Comparison of ENCODE assay signal across 13 cellular contexts in the genomic region with DNA sequence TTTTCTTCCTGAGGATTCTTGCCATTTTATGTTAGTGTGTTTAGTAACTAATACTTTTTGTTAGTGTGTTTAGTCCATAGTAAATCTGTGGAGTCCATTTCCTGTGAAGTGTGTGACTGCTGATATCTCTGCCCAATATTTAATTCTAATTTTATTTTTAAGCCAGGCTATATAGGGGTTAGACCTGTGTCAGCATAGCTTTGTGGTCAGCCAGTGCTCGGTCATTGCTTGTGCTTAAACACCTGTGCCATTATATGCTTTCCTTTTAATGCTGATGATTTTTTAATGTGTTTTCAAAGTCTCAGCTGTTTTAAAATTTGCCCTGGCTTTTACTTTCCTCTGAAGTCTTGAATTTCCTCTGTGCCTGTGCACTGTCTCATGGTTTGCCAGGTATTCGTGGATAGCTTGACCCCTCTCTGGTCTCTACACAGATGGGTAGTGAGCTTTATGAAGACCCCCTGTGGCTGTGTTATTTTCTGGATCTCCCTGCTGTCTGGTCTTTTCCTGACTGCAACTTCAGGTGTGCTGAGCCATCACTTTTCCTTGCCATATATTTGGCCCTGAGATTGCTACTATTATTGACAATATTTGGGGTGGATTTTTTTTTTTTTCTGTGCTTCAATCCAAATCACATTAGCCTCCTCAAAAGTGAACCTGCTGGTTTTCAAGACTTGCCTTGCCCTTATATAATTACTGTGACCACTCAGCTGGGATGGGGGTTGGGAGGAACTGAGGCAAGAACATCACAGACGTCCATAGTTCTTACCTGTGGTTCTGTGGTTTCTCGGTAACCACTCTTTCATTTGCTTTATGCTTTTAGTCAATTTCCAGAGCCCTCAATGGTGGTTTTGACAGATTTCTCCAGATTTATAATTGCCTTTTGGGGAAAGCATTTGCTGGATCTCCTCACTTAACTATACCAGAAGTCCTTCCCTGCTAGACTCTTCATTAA. TPM values are rescaled to one million over a fixed set of nuclear protein-coding genes. Genes with fewer than 3 reads are reported as not detected.
DNase-seq lines count a peak whose midpoint lies in the region; ATAC-seq, FAIRE-seq and TF ChIP-seq lines count a peak whose summit lies in the region.
"Had no signal": no experiment of that assay in that cellular context is flagged by ENCODE, and none has a peak within 500 bp of the region (broad histone marks: within the 10 kb centered on the region; RNA-seq: fewer than 3 reads in every experiment).

No MANE protein-coding gene starts in this region.

- peaks cover 19% of the 10 kb centered on the region for H3K79me2 ChIP-seq in K562 (ENCODE audit: control insufficient read depth, insufficient read depth, low read length)

- H3K4me3 ChIP-seq in K562: no peak overlapping the region
- H3K4me3 ChIP-seq in small intestine (ENCODE audit: low read depth in 1 of 2, low read length in 2 of 2): no peak overlapping the region
- H3K4me3 ChIP-seq: lower lobe of right lung, right atrium auricular region had no signal

- CTCF ChIA-PET in K562 (lab: Yijun Ruan, JAX; ENCODE audit: low intra/inter-chr PET ratio): no interaction called here

- no peaks in the 10 kb centered on the region for H4K20me1 ChIP-seq in K562 (replicated peaks; ENCODE audit: control insufficient read depth, insufficient read depth, low read length)

- TF ChIP-seq POLR2A in GM12892 (IDR thresholded peaks at IDR 0.05; ENCODE audit: low read depth, low read length) (no peak), K562 (conservative IDR thresholded peaks at IDR 0.05) (no peak)

- TF ChIP-seq RAD21 in K562 (CRISPR knock-in tag; conservative IDR thresholded peaks at IDR 0.05 in 1 of 2, IDR thresholded peaks at IDR 0.05 in 1 of 2): no peak

- POLR2A ChIA-PET in K562 (lab: Yijun Ruan, JAX): interaction anchor here (0.6 kb wide), 2 partner anchors 9 to 115 kb away, joined by 3 to 4 read pairs; no protein-coding TSS in a partner anchor

- in situ Hi-C loops in K562 (cut with MboI): no loop called here

- peak; percentile 49 for ATAC-seq in GM21360 (IDR thresholded peaks at IDR 0.05; ENCODE audit: unreplicated experiment)
- peak; percentile 73 for ATAC-seq in HG03066 (IDR thresholded peaks at IDR 0.05; ENCODE audit: low read depth, unreplicated experiment)
- ATAC-seq in K562: peak; percentile 34; the same call in 2 of the 3 replicates
- ATAC-seq: lower lobe of right lung had no signal

- H3K36me3 ChIP-seq in K562 (ENCODE audit: control insufficient read depth, insufficient read depth, low read length) (peaks cover 13% of the 10 kb centered on the region), small intestine (ENCODE audit: control insufficient read depth in 2 of 2, insufficient read depth in 2 of 2, low read length in 2 of 2) (peaks cover 0 to 2% of the 10 kb centered on the region in 2 donors)
- H3K36me3 ChIP-seq: lower lobe of right lung had no signal

- FAIRE-seq in GM12892 (lab: Jason Lieb, UNC) (peak; percentile 17), K562 (lab: Jason Lieb, UNC) (no peak), small intestine (lab: Jason Lieb, UNC) (no peak)

- no peaks in the 10 kb centered on the region for H3K4me1 ChIP-seq in K562 (replicated peaks in 1 of 2; ENCODE audit: control insufficient read depth in 2 of 2, insufficient read depth in 2 of 2, low read length in 2 of 2)
- peaks cover 0 to 2% of the 10 kb centered on the region in 2 donors for H3K4me1 ChIP-seq in small intestine (ENCODE audit: control insufficient read depth in 2 of 2, insufficient read depth in 1 of 2, low read depth in 1 of 2, low read length in 1 of 2)
- H3K4me1 ChIP-seq: lower lobe of right lung had no signal

- TF ChIP-seq CTCF in K562 (IDR thresholded peaks at IDR 0.05 in 2 of 3, conservative IDR thresholded peaks at IDR 0.05 in 1 of 3; ENCODE audit: insufficient read depth in 2 of 3, low read depth in 1 of 3, low read length in 3 of 3): no peak

- DNase-seq in GM12892 (ENCODE audit: insufficient read length) (peak; percentile 3), K562 (ENCODE audit: extremely low read depth in 1 of 4, low spot score in 3 of 4) (no peak), NCI-H524 (lab: John Stamatoyannopoulos, UW) (no peak), small intestine (no peak), SIG-M5 (lab: John Stamatoyannopoulos, UW) (no peak)
- DNase-seq in effector CD4-positive, alpha-beta T cell: no peak
- DNase-seq: head of caudate nucleus, Karpas-422, lower lobe of right lung, NCI-H446 had no signal

- H3K9me3 ChIP-seq in K562 (replicated peaks; ENCODE audit: control insufficient read depth, insufficient read depth, low read depth, low read length) (no peaks in the 10 kb centered on the region), small intestine (ENCODE audit: control insufficient read depth, low read depth) (no peaks in the 10 kb centered on the region)
- H3K9me3 ChIP-seq: lower lobe of right lung, right atrium auricular region had no signal

- no peak overlapping the region for H3K4me2 ChIP-seq in K562 (ENCODE audit: insufficient read depth, low read length)

- no peak overlapping the region for H2AFZ ChIP-seq in K562 (ENCODE audit: low read depth, low read length)

- H3K27ac ChIP-seq in K562 (ENCODE audit: extremely low read depth, low read depth, low read length): no peak overlapping the region
- H3K27ac ChIP-seq in small intestine (ENCODE audit: low read depth in 1 of 2, low read length in 1 of 2): no peak overlapping the region
- H3K27ac ChIP-seq: lower lobe of right lung, right atrium auricular region had no signal

- BruUV-seq in K562 (replicated peaks; lab: Mats Ljungman, UMichigan): no TSS peak

- 41% methylated on average over 4 of the region's 4 CpGs for WGBS in K562 (ENCODE audit: insufficient coverage, low coverage, missing lambda C conversion rate)
- 65 to 74% (median 66%) methylated on average over 4 of the region's 4 CpGs for WGBS in small intestine, 3 donors

- intact Hi-C loops in K562 (cut with micrococcal nuclease): no loop called here

- H3K9ac ChIP-seq in K562 (ENCODE audit: insufficient read depth in 1 of 2, low read depth in 2 of 2, low read length in 2 of 2): no peak overlapping the region

- no peak for TF ChIP-seq EP300 in K562 (IDR thresholded peaks at IDR 0.05; ENCODE audit: low read length)

- H3K27me3 ChIP-seq in K562 (ENCODE audit: control insufficient read depth in 2 of 2, insufficient read depth in 2 of 2, low read length in 2 of 2) (no peaks in the 10 kb centered on the region), small intestine (ENCODE audit: control insufficient read depth in 2 of 2, insufficient read depth in 2 of 2, low read length in 2 of 2) (no peaks in the 10 kb centered on the region)
- H3K27me3 ChIP-seq: right atrium auricular region had no signal

- no peaks in the 10 kb centered on the region for H3K9me1 ChIP-seq in K562 (ENCODE audit: control insufficient read depth, insufficient read depth, low read length)

TF ChIP-seq in K562, 482 proteins besides CTCF, POLR2A, EP300 and RAD21 (continues in another document):
- TF ChIP-seq SMARCE1 (IDR thresholded peaks at IDR 0.05) (no peak), IFI16 (CRISPR knock-in tag; IDR thresholded peaks at IDR 0.05) (no peak), SRSF7 (optimal IDR thresholded peaks at IDR 0.05; ENCODE audit: low read depth, low read length) (no peak), HDAC8 (tag; IDR thresholded peaks at IDR 0.05) (no peak)
- TF ChIP-seq, protein P1, sequence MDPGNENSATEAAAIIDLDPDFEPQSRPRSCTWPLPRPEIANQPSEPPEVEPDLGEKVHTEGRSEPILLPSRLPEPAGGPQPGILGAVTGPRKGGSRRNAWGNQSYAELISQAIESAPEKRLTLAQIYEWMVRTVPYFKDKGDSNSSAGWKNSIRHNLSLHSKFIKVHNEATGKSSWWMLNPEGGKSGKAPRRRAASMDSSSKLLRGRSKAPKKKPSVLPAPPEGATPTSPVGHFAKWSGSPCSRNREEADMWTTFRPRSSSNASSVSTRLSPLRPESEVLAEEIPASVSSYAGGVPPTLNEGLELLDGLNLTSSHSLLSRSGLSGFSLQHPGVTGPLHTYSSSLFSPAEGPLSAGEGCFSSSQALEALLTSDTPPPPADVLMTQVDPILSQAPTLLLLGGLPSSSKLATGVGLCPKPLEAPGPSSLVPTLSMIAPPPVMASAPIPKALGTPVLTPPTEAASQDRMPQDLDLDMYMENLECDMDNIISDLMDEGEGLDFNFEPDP (CRISPR knock-in tag; IDR thresholded peaks at IDR 0.05): no peak
- TF ChIP-seq, protein P2, sequence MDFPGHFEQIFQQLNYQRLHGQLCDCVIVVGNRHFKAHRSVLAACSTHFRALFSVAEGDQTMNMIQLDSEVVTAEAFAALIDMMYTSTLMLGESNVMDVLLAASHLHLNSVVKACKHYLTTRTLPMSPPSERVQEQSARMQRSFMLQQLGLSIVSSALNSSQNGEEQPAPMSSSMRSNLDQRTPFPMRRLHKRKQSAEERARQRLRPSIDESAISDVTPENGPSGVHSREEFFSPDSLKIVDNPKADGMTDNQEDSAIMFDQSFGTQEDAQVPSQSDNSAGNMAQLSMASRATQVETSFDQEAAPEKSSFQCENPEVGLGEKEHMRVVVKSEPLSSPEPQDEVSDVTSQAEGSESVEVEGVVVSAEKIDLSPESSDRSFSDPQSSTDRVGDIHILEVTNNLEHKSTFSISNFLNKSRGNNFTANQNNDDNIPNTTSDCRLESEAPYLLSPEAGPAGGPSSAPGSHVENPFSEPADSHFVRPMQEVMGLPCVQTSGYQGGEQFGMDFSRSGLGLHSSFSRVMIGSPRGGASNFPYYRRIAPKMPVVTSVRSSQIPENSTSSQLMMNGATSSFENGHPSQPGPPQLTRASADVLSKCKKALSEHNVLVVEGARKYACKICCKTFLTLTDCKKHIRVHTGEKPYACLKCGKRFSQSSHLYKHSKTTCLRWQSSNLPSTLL (IDR thresholded peaks at IDR 0.05): no peak

RNA-seq across cellular contexts. Expression of a gene that starts 59.6 kb away (rescaled TPM):
- 4.4 TPM for polyA plus RNA-seq in GM12892 (2012; ENCODE audit: missing spikeins)
- total RNA-seq in K562 (2011; cell fraction: chromatin; rRNA removed; ENCODE audit: low replicate concordance): 50.3 and 199 TPM in 2 replicates
- total RNA-seq in K562 (2011; cell fraction: nucleolus; rRNA removed): 24.5 and 42.1 TPM in 2 replicates
- total RNA-seq in K562 (2011; cell fraction: nucleoplasm; rRNA removed): 77.2 and 100 TPM in 2 replicates
- total RNA-seq in K562 (2014; rRNA removed) (22.0 and 23.6 TPM in 2 replicates), K562 (2014; rRNA removed; fragmentation: Illumina TruSeq; extraction: Trizol) (33.2 and 36.7 TPM in 2 replicates), K562 (2015; rRNA removed; fragmentation: Illumina TruSeq; extraction: Trizol) (30.5 and 34.6 TPM in 2 replicates), K562 (2021) (20.0 and 22.0 TPM in 2 replicates)
- polyA plus RNA-seq in K562 (2011; rRNA removed) (22.1 and 32.8 TPM in 2 replicates), K562 (2014; fragmentation: Illumina TruSeq; extraction: Trizol) (17.0 and 20.9 TPM in 2 replicates), K562 (2014; fragmentation: Nextera tagmentation; extraction: Ambion mirVana) (1 to 10 TPM; 4.3 to 7.6 TPM), K562 (2014; rRNA removed) (15.5 and 16.4 TPM in 2 replicates), small intestine (1 to 10 TPM; 5.7 to 5.8 (median 5.7) TPM)
- 4.9 and 9.6 TPM in 2 replicates for polyA plus RNA-seq in K562 (2011; cell fraction: cytosol; rRNA removed)
- 31.7 and 48.5 TPM in 2 replicates for polyA plus RNA-seq in K562 (2011; cell fraction: nucleus; rRNA removed)
- polyA plus RNA-seq in K562 (2012): 14.2 and 18.0 TPM in 2 replicates
- 66.6 and 66.8 TPM in 2 replicates for polyA minus RNA-seq in K562 (2011; rRNA and poly(A)+ RNA removed)
- polyA minus RNA-seq in K562 (2011; cell fraction: cytosol; rRNA and poly(A)+ RNA removed): 15.3 and 18.1 TPM in 2 replicates
- 61.1 and 83.0 TPM in 2 replicates for polyA minus RNA-seq in K562 (2011; cell fraction: nucleus; rRNA and poly(A)+ RNA removed)
